In the genomic region with DNA sequence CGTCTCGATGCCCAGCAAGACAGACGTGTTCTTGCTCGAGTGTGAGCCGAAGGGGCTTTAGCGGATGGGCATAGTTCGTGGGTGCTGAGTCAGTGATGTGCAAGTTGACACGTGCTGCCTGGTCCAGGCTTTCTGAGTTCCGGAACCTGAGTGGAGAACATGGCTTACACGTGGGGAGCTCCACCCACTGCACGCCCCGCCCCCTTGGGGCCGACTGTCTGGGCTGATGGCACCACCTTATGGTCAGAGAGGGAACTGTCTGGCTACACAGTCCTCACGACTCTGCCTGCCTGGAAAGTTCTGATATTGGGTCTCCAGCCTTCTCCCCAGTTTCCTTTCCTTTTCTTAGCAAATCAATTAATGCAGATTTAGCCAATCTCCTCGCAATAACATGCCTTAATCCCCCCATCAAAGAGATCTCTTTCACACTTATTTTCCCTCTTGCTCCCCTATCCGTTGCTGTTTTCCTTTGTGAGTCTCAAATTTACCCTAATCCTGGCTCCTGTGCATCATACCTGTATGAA, we compare ENCODE assay signal across 8 cellular contexts. TPM values are rescaled to one million over a fixed set of nuclear protein-coding genes. Genes with fewer than 3 reads are reported as not detected.
DNase-seq lines count a peak whose midpoint lies in the region; ATAC-seq and TF ChIP-seq lines count a peak whose summit lies in the region.

No MANE protein-coding gene starts in this region.

- H3K36me3 ChIP-seq in adipocyte (ENCODE audit: control insufficient read depth, insufficient read depth, low read length, severe bottlenecking) (no peaks in the 10 kb centered on the region), gastrocnemius medialis (no peaks in the 10 kb centered on the region)

- TF ChIP-seq POLR2A in NB4 (IDR thresholded peaks at IDR 0.05; ENCODE audit: extremely low read depth, insufficient read length) (no peak), gastrocnemius medialis (IDR thresholded peaks at IDR 0.05) (no peak)

- DNase-seq in HEK293T (ENCODE audit: extremely low spot score): peak; percentile 91
- DNase-seq in NB4 (ENCODE audit: low read depth): peak; percentile 79
- peak; percentile 47 to 56 for DNase-seq in SW 1271 (lab: John Stamatoyannopoulos, UW)
- peak; percentile 85 for DNase-seq in adipocyte (ENCODE audit: low read depth)
- DNase-seq in left ventricle myocardium superior: peak; percentile 92
- peak; percentile 49 to 82 for DNase-seq in gastrocnemius medialis
- no peak for DNase-seq in amniotic stem cell (lab: John Stamatoyannopoulos, UW)

- ATAC-seq in left ventricle myocardium superior (peak; percentile 70), gastrocnemius medialis (peak; percentile 47)

- H3K4me3 ChIP-seq in NB4 (ENCODE audit: low read depth, low read length) (no peak overlapping the region), adipocyte (ENCODE audit: low read length) (no peak overlapping the region), gastrocnemius medialis (no peak overlapping the region)

- H3K27me3 ChIP-seq in adipocyte (replicated peaks; ENCODE audit: control insufficient read depth, insufficient read depth, low read length) (no peaks in the 10 kb centered on the region), gastrocnemius medialis (no peaks in the 10 kb centered on the region)

- H3K9me3 ChIP-seq in adipocyte (ENCODE audit: control insufficient read depth, low read length): no peaks in the 10 kb centered on the region
- no peaks in the 10 kb centered on the region for H3K9me3 ChIP-seq in gastrocnemius medialis

- no peak overlapping the region for H3K27ac ChIP-seq in gastrocnemius medialis

- H3K9ac ChIP-seq in adipocyte (ENCODE audit: low read length): peak overlapping the region; percentile 58

- in situ Hi-C loops in gastrocnemius medialis (cut with MboI; ENCODE audit: low sequenced_read_pairs in 4 of 4): loop anchor here in 2 of 4 donors (5.0 kb wide), 1 partner anchor 40 kb away; no protein-coding TSS in a partner anchor

- intact Hi-C loops in left ventricle myocardium superior (cut with micrococcal nuclease) (loop anchor here (5.0 kb wide), 1 partner anchor 40 kb away; no protein-coding TSS in a partner anchor), gastrocnemius medialis (cut with DNase I; ENCODE audit: low total_unique reads) (loop anchor here (1.0 kb wide), 1 partner anchor 38 kb away; no protein-coding TSS in a partner anchor)

- peaks cover 34% of the 10 kb centered on the region for H3K4me1 ChIP-seq in adipocyte (ENCODE audit: control insufficient read depth, insufficient read depth, low read length)
- peaks cover 8 to 27% of the 10 kb centered on the region in 2 donors for H3K4me1 ChIP-seq in gastrocnemius medialis

- TF ChIP-seq CTCF in GM12874 (IDR thresholded peaks at IDR 0.05; ENCODE audit: insufficient read depth, low read depth, low read length) (peak; percentile 94), NB4 (IDR thresholded peaks at IDR 0.05; ENCODE audit: low read depth, low read length) (peak; percentile 91), gastrocnemius medialis (IDR thresholded peaks at IDR 0.05 in 4 of 5, conservative IDR thresholded peaks at IDR 0.05 in 1 of 5) (peak; percentile 84 to 93 (median 90))

- CTCF ChIA-PET in HEK293T (lab: Yijun Ruan, JAX): interaction anchor here (0.6 to 7.3 kb wide), 18 partner anchors 8 to 866 kb away, joined by 3 to 171 read pairs (median 4); partner anchors contain the start of gene BOD1

- POLR2A ChIA-PET in HEK293T (lab: Yijun Ruan, JAX): interaction anchor here (1.5 to 9.5 kb wide), 3 partner anchors 17 to 348 kb away, joined by 5 to 427 read pairs (median 325); partner anchors contain the start of gene ATP6V0E1

TF ChIP-seq in HEK293T, 16 proteins besides CTCF, POLR2A, EP300 and RAD21:
- TF ChIP-seq L3MBTL2 (conservative IDR thresholded peaks at IDR 0.05): peak; percentile 92
- no peak for TF ChIP-seq ARNT (IDR thresholded peaks at IDR 0.05)

RNA-seq across cellular contexts. Expression of gene STC2, which starts 3.8 kb away (rescaled TPM):
- 6.8 TPM for total RNA-seq in left ventricle myocardium superior
- total RNA-seq in gastrocnemius medialis: 10 to 100 TPM in 1 of 4 donors, 1 to 10 TPM in 2, under 1 TPM in 1; 0.39 to 12.7 (median 4.0) TPM
